8 cellular contexts compared by ENCODE assay signal in genomic region chr4:163165217-163166017, GRCh38. TPM values are rescaled to one million over a fixed set of nuclear protein-coding genes. Genes with fewer than 3 reads are reported as not detected.
DNase-seq lines count a peak whose midpoint lies in the region; ATAC-seq and TF ChIP-seq lines count a peak whose summit lies in the region.

No MANE protein-coding gene starts in this region.

- no peak for DNase-seq in MM.1S
- DNase-seq in coronary artery (ENCODE audit: low spot score): no peak
- DNase-seq in naive B cell: no peak
- no peak for DNase-seq in NCI-H1436 (lab: John Stamatoyannopoulos, UW)
- no peak for DNase-seq in NCI-H774 (lab: John Stamatoyannopoulos, UW)

- peak overlapping the region; percentile 89 to 100 (median 99) for H3K27ac Mint-ChIP-seq in naive B cell

- no peak for TF ChIP-seq CTCF in DOHH2 (IDR thresholded peaks at IDR 0.05; ENCODE audit: low read depth, low read length, poor library complexity, severe bottlenecking)
- TF ChIP-seq CTCF in MM.1S (IDR thresholded peaks at IDR 0.05; ENCODE audit: low read length): no peak
- TF ChIP-seq CTCF in coronary artery (IDR thresholded peaks at IDR 0.05): no peak

- peaks cover 0 to 3% (median 0%) of the 10 kb centered on the region in 7 donors for H3K9me3 Mint-ChIP-seq in naive B cell

- H3K36me3 ChIP-seq in DOHH2 (ENCODE audit: control insufficient read depth, low read length) (peaks cover 54% of the 10 kb centered on the region), MM.1S (replicated peaks; ENCODE audit: insufficient read depth, low read length) (no peaks in the 10 kb centered on the region; the same call in 1 of the 2 replicates)

- H3K27me3 ChIP-seq in DOHH2 (ENCODE audit: control insufficient read depth, low read length) (no peaks in the 10 kb centered on the region), MM.1S (replicated peaks; ENCODE audit: insufficient read depth, low read length) (no peaks in the 10 kb centered on the region)

- H3K9me3 ChIP-seq in DOHH2 (ENCODE audit: control insufficient read depth, insufficient read depth, low read length) (no peaks in the 10 kb centered on the region), MM.1S (replicated peaks; ENCODE audit: insufficient read depth, low read length) (no peaks in the 10 kb centered on the region)

- H3K9ac ChIP-seq in MM.1S (ENCODE audit: low read length): peak overlapping the region; percentile 98

- no peaks in the 10 kb centered on the region for H3K27me3 Mint-ChIP-seq in naive B cell

- H4K20me1 ChIP-seq in DOHH2 (ENCODE audit: control insufficient read depth, insufficient read depth, low read depth, low read length): peaks cover 3% of the 10 kb centered on the region; the same call in 1 of the 2 replicates
- H4K20me1 ChIP-seq in MM.1S (ENCODE audit: insufficient read depth, low read length): no peaks in the 10 kb centered on the region; the same call in 1 of the 2 replicates

- H3K4me3 ChIP-seq in DOHH2 (ENCODE audit: low read length) (peak overlapping the region; percentile 83), MM.1S (ENCODE audit: low read length) (peak overlapping the region; percentile 88), coronary artery (peak overlapping the region; percentile 94)

- H3K36me3 Mint-ChIP-seq in naive B cell: peaks cover 13 to 14% of the 10 kb centered on the region in 2 donors

- ATAC-seq in naive B cell (ENCODE audit: low read depth in 2 of 2): no peak
- no peak for ATAC-seq in activated CD4-positive, CD25-positive, alpha-beta regulatory T cell treated with anti-CD3 and anti-CD28 coated beads, Interleukin-2, amount 50 U/mL, for 24 hours
- ATAC-seq in HG02885 (IDR thresholded peaks at IDR 0.05; ENCODE audit: poor library complexity, unreplicated experiment): no peak

- peak overlapping the region; percentile 95; the same call in 1 of the 2 replicates for H2AFZ ChIP-seq in MM.1S (ENCODE audit: low read length)

- H3K4me2 ChIP-seq in DOHH2 (ENCODE audit: low read length) (peak overlapping the region; percentile 88), MM.1S (ENCODE audit: low read depth, low read length) (peak overlapping the region; percentile 72)

- H3K4me1 ChIP-seq in DOHH2 (ENCODE audit: control insufficient read depth, low read length) (peaks cover 32% of the 10 kb centered on the region), MM.1S (ENCODE audit: low read length) (0 out of 2 replicates have a peak, but pooled peaks cover 8% of the 10 kb centered on the region)

- H3F3A ChIP-seq in DOHH2 (ENCODE audit: control insufficient read depth, insufficient read depth) (no peaks in the 10 kb centered on the region), MM.1S (ENCODE audit: insufficient read depth, low read length) (no peaks in the 10 kb centered on the region)

- peak overlapping the region; percentile 44 for H3K27ac ChIP-seq in DOHH2 (ENCODE audit: low read depth, low read length)
- H3K27ac ChIP-seq in MM.1S (ENCODE audit: low read length): peak overlapping the region; percentile 82; the same call in 1 of the 2 replicates
- peak overlapping the region in 1 of 2 donors; percentile 92 for H3K27ac ChIP-seq in coronary artery

- H3K4me3 Mint-ChIP-seq in naive B cell: peak overlapping the region; percentile 88 to 99 (median 98)

- H3K4me1 Mint-ChIP-seq in naive B cell: peaks cover 30 to 41% (median 31%) of the 10 kb centered on the region in 3 donors

- H3K9me2 ChIP-seq in DOHH2 (replicated peaks; ENCODE audit: control insufficient read depth, low read length): no peaks in the 10 kb centered on the region
- no peaks in the 10 kb centered on the region for H3K9me2 ChIP-seq in MM.1S (replicated peaks; ENCODE audit: insufficient read depth, low read length)

- H3K79me2 ChIP-seq in DOHH2 (ENCODE audit: control insufficient read depth, low read length): peaks cover 69% of the 10 kb centered on the region
- H3K79me2 ChIP-seq in MM.1S (ENCODE audit: low read length): peaks cover 55% of the 10 kb centered on the region

RNA-seq across cellular contexts. Expression of gene NAF1, which starts 1.3 kb away (rescaled TPM):
- 1 to 10 TPM; 3.7 to 9.8 (median 5.4) TPM for polyA plus RNA-seq in naive B cell (ENCODE audit: low read depth in 6 of 6)
